30 cellular contexts compared by ENCODE assay signal in genomic region chr2:238921259-238921658, GRCh38.
DNase-seq lines count a peak whose midpoint lies in the region; ATAC-seq, FAIRE-seq and TF ChIP-seq lines count a peak whose summit lies in the region.
"Had no signal": no experiment of that assay in that cellular context is flagged by ENCODE, and none has a peak within 500 bp of the region (broad histone marks: within the 10 kb centered on the region; RNA-seq: fewer than 3 reads in every experiment).

No MANE protein-coding gene starts in this region.

- no peaks in the 10 kb centered on the region for H3K9me3 Mint-ChIP-seq in activated naive CD4-positive, alpha-beta T cell treated with anti-CD3 and anti-CD28 coated beads, Interleukin-2, amount 10 ng/mL, durations not matched to agents 7 days and 5 days
- no peaks in the 10 kb centered on the region for H3K9me3 Mint-ChIP-seq in activated naive CD4-positive, alpha-beta T cell treated with anti-CD3 and anti-CD28 coated beads for 36 hours
- H3K9me3 Mint-ChIP-seq: CD14-positive monocyte; CD8-positive, alpha-beta memory T cell had no signal

- under 1% methylated on average over 8 of the region's 8 CpGs for WGBS in K562 (ENCODE audit: insufficient coverage, low coverage, missing lambda C conversion rate)

- no peak overlapping the region for H3K4me3 ChIP-seq in K562
- no peak overlapping the region for H3K4me3 ChIP-seq in kidney (ENCODE audit: low read length in 2 of 2)
- H3K4me3 ChIP-seq: MG63, PC-9 had no signal

- no peaks in the 10 kb centered on the region for H3K4me1 Mint-ChIP-seq in activated naive CD4-positive, alpha-beta T cell treated with anti-CD3 and anti-CD28 coated beads, Interleukin-2, amount 10 ng/mL, durations not matched to agents 7 days and 5 days
- H3K4me1 Mint-ChIP-seq in activated naive CD4-positive, alpha-beta T cell treated with anti-CD3 and anti-CD28 coated beads for 36 hours (ENCODE audit: low read depth): no peaks in the 10 kb centered on the region
- H3K4me1 Mint-ChIP-seq: CD14-positive monocyte; CD8-positive, alpha-beta memory T cell had no signal

- ATAC-seq in K562 (no peak), sciatic nerve (no peak), HG03039 (IDR thresholded peaks at IDR 0.05; ENCODE audit: unreplicated experiment) (no peak)
- ATAC-seq: HCT116 had no signal

- no peaks in the 10 kb centered on the region for H3K9me3 ChIP-seq in K562 (replicated peaks; ENCODE audit: control insufficient read depth, insufficient read depth, low read depth, low read length)
- H3K9me3 ChIP-seq in kidney (ENCODE audit: control insufficient read depth in 1 of 2, low read length in 2 of 2): no peaks in the 10 kb centered on the region
- H3K9me3 ChIP-seq: BE2C, MG63 had no signal

- TF ChIP-seq EP300 in K562 (IDR thresholded peaks at IDR 0.05; ENCODE audit: low read length): no peak

- no TSS peak for BruUV-seq in K562 (replicated peaks; lab: Mats Ljungman, UMichigan)

- peak; percentile 3 for DNase-seq in activated naive CD4-positive, alpha-beta T cell treated with anti-CD3 and anti-CD28 coated beads, Interleukin-2, amount 10 ng/mL, durations not matched to agents 7 days and 5 days
- no peak for DNase-seq in activated naive CD4-positive, alpha-beta T cell treated with anti-CD3 and anti-CD28 coated beads for 36 hours
- DNase-seq in K562 (ENCODE audit: extremely low read depth in 1 of 4, low spot score in 3 of 4) (no peak), kidney (peak; percentile 32), sciatic nerve (ENCODE audit: low spot score) (peak; percentile 38), GF-D8 (lab: John Stamatoyannopoulos, UW) (no peak)
- DNase-seq in activated T-cell treated with anti-CD3 and anti-CD28 coated beads, Interleukin-2, amount 50 U/mL, for 1 hour: no peak
- DNase-seq: 8988T, ACHN, BE2C, DMS 273 treated with DMSO at 0.1 percent for 48 hours, DMS79, EL, GDM1, KBM-7, MG63, NCI-H2029, NCI-H446, NCI-H524 treated with DMSO at 0.1 percent for 48 hours, NCI-H774, PC-9, RPMI8226, SHP77 treated with DMSO at 0.1 percent for 48 hours had no signal

- H3K4me3 Mint-ChIP-seq in activated naive CD4-positive, alpha-beta T cell treated with anti-CD3 and anti-CD28 coated beads, Interleukin-2, amount 10 ng/mL, durations not matched to agents 7 days and 5 days: no peak overlapping the region
- H3K4me3 Mint-ChIP-seq in activated naive CD4-positive, alpha-beta T cell treated with anti-CD3 and anti-CD28 coated beads for 36 hours: no peak overlapping the region
- H3K4me3 Mint-ChIP-seq: CD14-positive monocyte; CD8-positive, alpha-beta memory T cell had no signal

- no peaks in the 10 kb centered on the region for H3K9me1 ChIP-seq in K562 (ENCODE audit: control insufficient read depth, insufficient read depth, low read length)

- H4K20me1 ChIP-seq in K562 (replicated peaks; ENCODE audit: control insufficient read depth, insufficient read depth, low read length): no peaks in the 10 kb centered on the region

- in situ Hi-C loops in K562 (cut with MboI): no loop called here

- no peaks in the 10 kb centered on the region for H3K36me3 ChIP-seq in K562 (ENCODE audit: control insufficient read depth, insufficient read depth, low read length)
- H3K36me3 ChIP-seq in kidney (ENCODE audit: control insufficient read depth in 1 of 2, insufficient read depth in 2 of 2, low read length in 2 of 2): no peaks in the 10 kb centered on the region
- H3K36me3 ChIP-seq: BE2C, MG63 had no signal

- peaks cover 25% of the 10 kb centered on the region for H3K27me3 Mint-ChIP-seq in activated naive CD4-positive, alpha-beta T cell treated with anti-CD3 and anti-CD28 coated beads, Interleukin-2, amount 10 ng/mL, durations not matched to agents 7 days and 5 days
- H3K27me3 Mint-ChIP-seq in activated naive CD4-positive, alpha-beta T cell treated with anti-CD3 and anti-CD28 coated beads for 36 hours (ENCODE audit: low read depth): peaks cover 6% of the 10 kb centered on the region

- no peak overlapping the region for H3K27ac ChIP-seq in K562 (ENCODE audit: extremely low read depth, low read depth, low read length)
- H3K27ac ChIP-seq in kidney (ENCODE audit: low read depth in 2 of 2, low read length in 2 of 2): no peak overlapping the region
- H3K27ac ChIP-seq: PC-9 had no signal

- no peak overlapping the region for H3K27ac Mint-ChIP-seq in activated naive CD4-positive, alpha-beta T cell treated with anti-CD3 and anti-CD28 coated beads, Interleukin-2, amount 10 ng/mL, durations not matched to agents 7 days and 5 days
- H3K27ac Mint-ChIP-seq in activated naive CD4-positive, alpha-beta T cell treated with anti-CD3 and anti-CD28 coated beads for 36 hours: no peak overlapping the region
- H3K27ac Mint-ChIP-seq: CD8-positive, alpha-beta memory T cell had no signal

- TF ChIP-seq RAD21 in K562 (CRISPR knock-in tag; conservative IDR thresholded peaks at IDR 0.05 in 1 of 2, IDR thresholded peaks at IDR 0.05 in 1 of 2): no peak

- no peak overlapping the region for H3K9ac ChIP-seq in K562 (ENCODE audit: insufficient read depth in 1 of 2, low read depth in 2 of 2, low read length in 2 of 2)
- H3K9ac ChIP-seq in kidney (ENCODE audit: low read length in 2 of 2): no peak overlapping the region

- no peaks in the 10 kb centered on the region for H3K36me3 Mint-ChIP-seq in activated naive CD4-positive, alpha-beta T cell treated with anti-CD3 and anti-CD28 coated beads, Interleukin-2, amount 10 ng/mL, durations not matched to agents 7 days and 5 days
- H3K36me3 Mint-ChIP-seq in activated naive CD4-positive, alpha-beta T cell treated with anti-CD3 and anti-CD28 coated beads for 36 hours (ENCODE audit: low read depth): no peaks in the 10 kb centered on the region
- H3K36me3 Mint-ChIP-seq: CD14-positive monocyte; CD8-positive, alpha-beta memory T cell had no signal

- no peak overlapping the region for H2AFZ ChIP-seq in K562 (ENCODE audit: low read depth, low read length)
- H2AFZ ChIP-seq: PC-9 had no signal

- intact Hi-C loops in activated naive CD4-positive, alpha-beta T cell treated with anti-CD3 and anti-CD28 coated beads for 36 hours (cut with micrococcal nuclease): no loop called here
- intact Hi-C loops in K562 (cut with micrococcal nuclease) (no loop called here), kidney (cut with DNase I) (no loop called here), sciatic nerve (cut with DNase I) (no loop called here)

- no peak for FAIRE-seq in K562 (lab: Jason Lieb, UNC)
- no peak for FAIRE-seq in kidney (lab: Jason Lieb, UNC)
- FAIRE-seq: GM12891, GM19239, HTR-8/SVneo had no signal

- H3K4me2 ChIP-seq in K562 (ENCODE audit: insufficient read depth, low read length): no peak overlapping the region
- H3K4me2 ChIP-seq: PC-9 had no signal

- POLR2A ChIA-PET in K562 (lab: Yijun Ruan, JAX): interaction anchor here (0.7 kb wide), 1 partner anchor 325 kb away, joined by 4 read pairs; no protein-coding TSS in a partner anchor

- H3K4me1 ChIP-seq in K562 (replicated peaks in 1 of 2; ENCODE audit: control insufficient read depth in 2 of 2, insufficient read depth in 2 of 2, low read length in 2 of 2) (no peaks in the 10 kb centered on the region), kidney (ENCODE audit: control insufficient read depth in 1 of 2, insufficient read depth in 1 of 2, low read depth in 1 of 2, low read length in 2 of 2) (no peaks in the 10 kb centered on the region)
- H3K4me1 ChIP-seq: BE2C had no signal

- no peaks in the 10 kb centered on the region for H3K79me2 ChIP-seq in K562 (ENCODE audit: control insufficient read depth, insufficient read depth, low read length)

- TF ChIP-seq CTCF in K562 (IDR thresholded peaks at IDR 0.05 in 2 of 3, conservative IDR thresholded peaks at IDR 0.05 in 1 of 3; ENCODE audit: insufficient read depth in 2 of 3, low read depth in 1 of 3, low read length in 3 of 3) (no peak), kidney (IDR thresholded peaks at IDR 0.05; ENCODE audit: borderline replicate concordance, extremely low read depth, insufficient read depth) (no peak)

- CTCF ChIA-PET in activated naive CD4-positive, alpha-beta T cell treated with anti-CD3 and anti-CD28 coated beads, Interleukin-2, amount 10 ng/mL, durations not matched to agents 7 days and 5 days (lab: Charles Lee): no interaction called here
- CTCF ChIA-PET in activated naive CD4-positive, alpha-beta T cell treated with anti-CD3 and anti-CD28 coated beads for 36 hours (lab: Charles Lee): no interaction called here
- CTCF ChIA-PET in K562 (lab: Yijun Ruan, JAX; ENCODE audit: low intra/inter-chr PET ratio): no interaction called here

- no peak for TF ChIP-seq POLR2A in K562 (conservative IDR thresholded peaks at IDR 0.05)

- peaks cover 0 to 32% of the 10 kb centered on the region in 2 experiments; a peak in 2 of 5 replicates for H3K27me3 ChIP-seq in K562 (ENCODE audit: control insufficient read depth in 2 of 2, insufficient read depth in 2 of 2, low read length in 2 of 2)
- H3K27me3 ChIP-seq: MG63 had no signal

TF ChIP-seq in K562, 482 proteins besides CTCF, POLR2A, EP300 and RAD21:
- peak; percentile 53 for TF ChIP-seq RBM25 (IDR thresholded peaks at IDR 0.05; ENCODE audit: low read depth, low read length, severe bottlenecking)
- TF ChIP-seq THRB (CRISPR knock-in tag; conservative IDR thresholded peaks at IDR 0.05): no peak
- no peak for TF ChIP-seq TCFL5 (CRISPR knock-in tag; conservative IDR thresholded peaks at IDR 0.05)
- TF ChIP-seq MTA1 (IDR thresholded peaks at IDR 0.05; ENCODE audit: borderline replicate concordance): no peak
- no peak for TF ChIP-seq MEF2D (tag; conservative IDR thresholded peaks at IDR 0.05; ENCODE audit: low read depth)
- TF ChIP-seq CREB1 (IDR thresholded peaks at IDR 0.05): no peak
- no peak for TF ChIP-seq CREB1 (CRISPR knock-in tag; IDR thresholded peaks at IDR 0.05)
- TF ChIP-seq ZNF134 (CRISPR knock-in tag; conservative IDR thresholded peaks at IDR 0.05): peak; percentile 96
- TF ChIP-seq HSF4 (CRISPR knock-in tag; IDR thresholded peaks at IDR 0.05; ENCODE audit: borderline replicate concordance): no peak

Comparison
In these comparisons a context has a peak if more than half of its experiments do, and no peak if none do; other contexts are left out.
1. DNase-seq: peak in activated naive CD4-positive, alpha-beta T cell treated with anti-CD3 and anti-CD28 coated beads, Interleukin-2, amount 10 ng/mL, durations not matched to agents 7 days and 5 days (single experiment), kidney (single experiment) and sciatic nerve (single experiment); none in activated naive CD4-positive, alpha-beta T cell treated with anti-CD3 and anti-CD28 coated beads for 36 hours (single experiment), K562 (0 of 4), activated T-cell treated with anti-CD3 and anti-CD28 coated beads, Interleukin-2, amount 50 U/mL, for 1 hour (single experiment) and GF-D8 (single experiment).